In genomic region chr1:87135313-87135712, GRCh38 we compare ENCODE assay signal across 14 cellular contexts.
DNase-seq lines count a peak whose midpoint lies in the region; ATAC-seq and TF ChIP-seq lines count a peak whose summit lies in the region.
"Had no signal": no experiment of that assay in that cellular context is flagged by ENCODE, and none has a peak within 500 bp of the region (broad histone marks: within the 10 kb centered on the region; RNA-seq: fewer than 3 reads in every experiment).

No MANE protein-coding gene starts in this region.

- no peak overlapping the region for H3K4me2 ChIP-seq in neural progenitor cell

- H3K27ac Mint-ChIP-seq in neural progenitor cell, result peak overlapping the region; percentile 21
- H3K27ac Mint-ChIP-seq: CD14-positive monocyte had no signal

- no peaks in the 10 kb centered on the region for H3F3A ChIP-seq in neural progenitor cell (ENCODE audit: low read depth)

- H3K4me3 ChIP-seq in adipocyte (ENCODE audit: low read length), result peak overlapping the region; percentile 44
- no peak overlapping the region for H3K4me3 ChIP-seq in neural progenitor cell
- H3K4me3 ChIP-seq in SJCRH30, result no peak overlapping the region

- peaks cover 15% of the 10 kb centered on the region for H3K4me1 Mint-ChIP-seq in neural progenitor cell

- H3K9ac ChIP-seq in adipocyte (ENCODE audit: low read length), result peak overlapping the region; percentile 78
- no peak overlapping the region for H3K9ac ChIP-seq in neural progenitor cell

- H3K36me3 Mint-ChIP-seq in neural progenitor cell, result no peaks in the 10 kb centered on the region
- H3K36me3 Mint-ChIP-seq: CD14-positive monocyte had no signal

- H3K36me3 ChIP-seq in adipocyte (ENCODE audit: control insufficient read depth, insufficient read depth, low read length, severe bottlenecking), result no peaks in the 10 kb centered on the region
- H3K36me3 ChIP-seq in neural progenitor cell, result no peaks in the 10 kb centered on the region
- no peaks in the 10 kb centered on the region for H3K36me3 ChIP-seq in SJCRH30

- H3K4me3 Mint-ChIP-seq in neural progenitor cell, result no peak overlapping the region
- H3K4me3 Mint-ChIP-seq: CD14-positive monocyte had no signal

- peaks cover 11% of the 10 kb centered on the region for H3K27me3 Mint-ChIP-seq in neural progenitor cell (ENCODE audit: insufficient read depth, low read depth)

- no peak for TF ChIP-seq CTCF in neural progenitor cell (IDR thresholded peaks at IDR 0.05)

- intact Hi-C loops in head of caudate nucleus (cut with DNase I), result loop anchor here (10.0 kb wide), 2 partner anchors 199 to 1169 kb away; no protein-coding TSS in a partner anchor

- H3K79me2 ChIP-seq in neural progenitor cell (ENCODE audit: low read depth), result no peaks in the 10 kb centered on the region

- ATAC-seq in GM21360 (IDR thresholded peaks at IDR 0.05; ENCODE audit: unreplicated experiment), result no peak

- H3K9me3 ChIP-seq in adipocyte (ENCODE audit: control insufficient read depth, low read length) (no peaks in the 10 kb centered on the region), neural progenitor cell (ENCODE audit: low read depth) (no peaks in the 10 kb centered on the region), SJCRH30 (replicated peaks) (no peaks in the 10 kb centered on the region)

- H3K27ac ChIP-seq in neural progenitor cell (no peak overlapping the region), SJCRH30 (no peak overlapping the region)

- H3K9me3 Mint-ChIP-seq in neural progenitor cell, result no peaks in the 10 kb centered on the region

- no peaks in the 10 kb centered on the region for H4K20me1 ChIP-seq in neural progenitor cell (ENCODE audit: low read depth)

- H3K27me3 ChIP-seq in adipocyte (replicated peaks; ENCODE audit: control insufficient read depth, insufficient read depth, low read length) (no peaks in the 10 kb centered on the region), neural progenitor cell (peaks cover 13% of the 10 kb centered on the region), SJCRH30 (no peaks in the 10 kb centered on the region)

- DNase-seq in adipocyte (ENCODE audit: low read depth) (no peak), head of caudate nucleus (peak; percentile 38 to 85 (median 67)), neural progenitor cell (ENCODE audit: low spot score) (no peak), superior temporal gyrus (ENCODE audit: extremely low spot score) (peak; percentile 68), SJCRH30 (no peak), HK-2 (ENCODE audit: unreplicated experiment) (no peak)
- DNase-seq: DMS 273 treated with DMSO at 0.1 percent for 48 hours, MM.1S, NCI-H1092 treated with DMSO at 0.1 percent for 48 hours, NCI-H2227 treated with DMSO at 0.1 percent for 48 hours, NCI-H69, RPMI8226 had no signal

- H2AFZ ChIP-seq in neural progenitor cell (replicated peaks), result no peak overlapping the region

- H3K4me1 ChIP-seq in adipocyte (ENCODE audit: control insufficient read depth, insufficient read depth, low read length) (peaks cover 63% of the 10 kb centered on the region), neural progenitor cell (no peaks in the 10 kb centered on the region), SJCRH30 (peaks cover 3% of the 10 kb centered on the region)

Comparison
In these comparisons a context has a peak if more than half of its experiments do, and no peak if none do; other contexts are left out.
1. DNase-seq: peak in head of caudate nucleus (42 of 42) and superior temporal gyrus (single experiment); none in adipocyte (single experiment), neural progenitor cell (single experiment), SJCRH30 (0 of 2) and HK-2 (single experiment).